In the genomic region with DNA sequence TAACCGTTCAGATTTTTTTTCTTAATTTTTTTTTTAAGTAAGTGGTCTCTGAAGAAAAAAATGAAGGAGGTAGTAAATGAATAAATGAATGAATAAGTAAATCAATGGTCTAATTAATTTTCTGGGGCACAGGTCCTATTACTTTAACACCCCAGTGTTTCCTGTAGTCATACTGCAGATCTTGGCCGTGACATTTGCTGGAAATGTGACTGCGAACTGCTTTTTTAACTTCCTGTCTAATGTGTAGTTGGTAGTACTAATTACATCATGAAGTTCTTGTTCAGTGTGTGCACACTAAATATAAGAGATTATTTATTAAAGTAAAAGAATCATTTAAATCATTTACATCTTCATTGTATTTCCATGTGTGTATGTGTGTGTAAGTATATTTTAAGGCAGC, we compare ENCODE assay signal across 1 cellular context.
TF ChIP-seq lines count a peak whose summit lies in the region.

No MANE protein-coding gene starts in this region.

TF ChIP-seq in GM23338, 12 proteins besides CTCF, POLR2A, EP300 and RAD21:
- TF ChIP-seq POLR2AphosphoS5 (IDR thresholded peaks at IDR 0.05; ENCODE audit: low read depth) (no peak), EZH2 (IDR thresholded peaks at IDR 0.05; ENCODE audit: low read depth, unreplicated experiment) (no peak), CREB1 (CRISPR knock-in tag; IDR thresholded peaks at IDR 0.05; ENCODE audit: low read depth) (no peak), EZH2phosphoT487 (IDR thresholded peaks at IDR 0.05; ENCODE audit: unreplicated experiment) (no peak), ZNF331 (CRISPR knock-in tag; IDR thresholded peaks at IDR 0.05; ENCODE audit: low read depth) (no peak), NANOG (IDR thresholded peaks at IDR 0.05; ENCODE audit: borderline replicate concordance) (no peak), JUNB (IDR thresholded peaks at IDR 0.05; ENCODE audit: unreplicated experiment) (no peak), ZNF114 (CRISPR knock-in tag; IDR thresholded peaks at IDR 0.05) (no peak), STAT1 (IDR thresholded peaks at IDR 0.05; ENCODE audit: unreplicated experiment) (no peak)
- TF ChIP-seq, protein P1, sequence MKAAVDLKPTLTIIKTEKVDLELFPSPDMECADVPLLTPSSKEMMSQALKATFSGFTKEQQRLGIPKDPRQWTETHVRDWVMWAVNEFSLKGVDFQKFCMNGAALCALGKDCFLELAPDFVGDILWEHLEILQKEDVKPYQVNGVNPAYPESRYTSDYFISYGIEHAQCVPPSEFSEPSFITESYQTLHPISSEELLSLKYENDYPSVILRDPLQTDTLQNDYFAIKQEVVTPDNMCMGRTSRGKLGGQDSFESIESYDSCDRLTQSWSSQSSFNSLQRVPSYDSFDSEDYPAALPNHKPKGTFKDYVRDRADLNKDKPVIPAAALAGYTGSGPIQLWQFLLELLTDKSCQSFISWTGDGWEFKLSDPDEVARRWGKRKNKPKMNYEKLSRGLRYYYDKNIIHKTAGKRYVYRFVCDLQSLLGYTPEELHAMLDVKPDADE (IDR thresholded peaks at IDR 0.05) = no peak
- TF ChIP-seq, protein P2, sequence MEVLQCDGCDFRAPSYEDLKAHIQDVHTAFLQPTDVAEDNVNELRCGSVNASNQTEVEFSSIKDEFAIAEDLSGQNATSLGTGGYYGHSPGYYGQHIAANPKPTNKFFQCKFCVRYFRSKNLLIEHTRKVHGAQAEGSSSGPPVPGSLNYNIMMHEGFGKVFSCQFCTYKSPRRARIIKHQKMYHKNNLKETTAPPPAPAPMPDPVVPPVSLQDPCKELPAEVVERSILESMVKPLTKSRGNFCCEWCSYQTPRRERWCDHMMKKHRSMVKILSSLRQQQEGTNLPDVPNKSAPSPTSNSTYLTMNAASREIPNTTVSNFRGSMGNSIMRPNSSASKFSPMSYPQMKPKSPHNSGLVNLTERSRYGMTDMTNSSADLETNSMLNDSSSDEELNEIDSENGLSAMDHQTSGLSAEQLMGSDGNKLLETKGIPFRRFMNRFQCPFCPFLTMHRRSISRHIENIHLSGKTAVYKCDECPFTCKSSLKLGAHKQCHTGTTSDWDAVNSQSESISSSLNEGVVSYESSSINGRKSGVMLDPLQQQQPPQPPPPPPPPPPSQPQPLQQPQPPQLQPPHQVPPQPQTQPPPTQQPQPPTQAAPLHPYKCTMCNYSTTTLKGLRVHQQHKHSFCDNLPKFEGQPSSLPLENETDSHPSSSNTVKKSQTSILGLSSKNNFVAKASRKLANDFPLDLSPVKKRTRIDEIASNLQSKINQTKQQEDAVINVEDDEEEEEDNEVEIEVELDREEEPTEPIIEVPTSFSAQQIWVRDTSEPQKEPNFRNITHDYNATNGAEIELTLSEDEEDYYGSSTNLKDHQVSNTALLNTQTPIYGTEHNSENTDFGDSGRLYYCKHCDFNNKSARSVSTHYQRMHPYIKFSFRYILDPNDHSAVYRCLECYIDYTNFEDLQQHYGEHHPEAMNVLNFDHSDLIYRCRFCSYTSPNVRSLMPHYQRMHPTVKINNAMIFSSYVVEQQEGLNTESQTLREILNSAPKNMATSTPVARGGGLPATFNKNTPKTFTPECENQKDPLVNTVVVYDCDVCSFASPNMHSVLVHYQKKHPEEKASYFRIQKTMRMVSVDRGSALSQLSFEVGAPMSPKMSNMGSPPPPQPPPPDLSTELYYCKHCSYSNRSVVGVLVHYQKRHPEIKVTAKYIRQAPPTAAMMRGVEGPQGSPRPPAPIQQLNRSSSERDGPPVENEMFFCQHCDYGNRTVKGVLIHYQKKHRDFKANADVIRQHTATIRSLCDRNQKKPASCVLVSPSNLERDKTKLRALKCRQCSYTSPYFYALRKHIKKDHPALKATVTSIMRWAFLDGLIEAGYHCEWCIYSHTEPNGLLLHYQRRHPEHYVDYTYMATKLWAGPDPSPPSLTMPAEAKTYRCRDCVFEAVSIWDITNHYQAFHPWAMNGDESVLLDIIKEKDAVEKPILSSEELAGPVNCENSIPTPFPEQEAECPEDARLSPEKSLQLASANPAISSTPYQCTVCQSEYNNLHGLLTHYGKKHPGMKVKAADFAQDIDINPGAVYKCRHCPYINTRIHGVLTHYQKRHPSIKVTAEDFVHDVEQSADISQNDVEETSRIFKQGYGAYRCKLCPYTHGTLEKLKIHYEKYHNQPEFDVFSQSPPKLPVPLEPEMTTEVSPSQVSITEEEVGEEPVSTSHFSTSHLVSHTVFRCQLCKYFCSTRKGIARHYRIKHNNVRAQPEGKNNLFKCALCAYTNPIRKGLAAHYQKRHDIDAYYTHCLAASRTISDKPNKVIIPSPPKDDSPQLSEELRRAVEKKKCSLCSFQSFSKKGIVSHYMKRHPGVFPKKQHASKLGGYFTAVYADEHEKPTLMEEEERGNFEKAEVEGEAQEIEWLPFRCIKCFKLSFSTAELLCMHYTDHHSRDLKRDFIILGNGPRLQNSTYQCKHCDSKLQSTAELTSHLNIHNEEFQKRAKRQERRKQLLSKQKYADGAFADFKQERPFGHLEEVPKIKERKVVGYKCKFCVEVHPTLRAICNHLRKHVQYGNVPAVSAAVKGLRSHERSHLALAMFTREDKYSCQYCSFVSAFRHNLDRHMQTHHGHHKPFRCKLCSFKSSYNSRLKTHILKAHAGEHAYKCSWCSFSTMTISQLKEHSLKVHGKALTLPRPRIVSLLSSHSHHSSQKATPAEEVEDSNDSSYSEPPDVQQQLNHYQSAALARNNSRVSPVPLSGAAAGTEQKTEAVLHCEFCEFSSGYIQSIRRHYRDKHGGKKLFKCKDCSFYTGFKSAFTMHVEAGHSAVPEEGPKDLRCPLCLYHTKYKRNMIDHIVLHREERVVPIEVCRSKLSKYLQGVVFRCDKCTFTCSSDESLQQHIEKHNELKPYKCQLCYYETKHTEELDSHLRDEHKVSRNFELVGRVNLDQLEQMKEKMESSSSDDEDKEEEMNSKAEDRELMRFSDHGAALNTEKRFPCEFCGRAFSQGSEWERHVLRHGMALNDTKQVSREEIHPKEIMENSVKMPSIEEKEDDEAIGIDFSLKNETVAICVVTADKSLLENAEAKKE (CRISPR knock-in tag; IDR thresholded peaks at IDR 0.05) = no peak
- TF ChIP-seq, protein P3, sequence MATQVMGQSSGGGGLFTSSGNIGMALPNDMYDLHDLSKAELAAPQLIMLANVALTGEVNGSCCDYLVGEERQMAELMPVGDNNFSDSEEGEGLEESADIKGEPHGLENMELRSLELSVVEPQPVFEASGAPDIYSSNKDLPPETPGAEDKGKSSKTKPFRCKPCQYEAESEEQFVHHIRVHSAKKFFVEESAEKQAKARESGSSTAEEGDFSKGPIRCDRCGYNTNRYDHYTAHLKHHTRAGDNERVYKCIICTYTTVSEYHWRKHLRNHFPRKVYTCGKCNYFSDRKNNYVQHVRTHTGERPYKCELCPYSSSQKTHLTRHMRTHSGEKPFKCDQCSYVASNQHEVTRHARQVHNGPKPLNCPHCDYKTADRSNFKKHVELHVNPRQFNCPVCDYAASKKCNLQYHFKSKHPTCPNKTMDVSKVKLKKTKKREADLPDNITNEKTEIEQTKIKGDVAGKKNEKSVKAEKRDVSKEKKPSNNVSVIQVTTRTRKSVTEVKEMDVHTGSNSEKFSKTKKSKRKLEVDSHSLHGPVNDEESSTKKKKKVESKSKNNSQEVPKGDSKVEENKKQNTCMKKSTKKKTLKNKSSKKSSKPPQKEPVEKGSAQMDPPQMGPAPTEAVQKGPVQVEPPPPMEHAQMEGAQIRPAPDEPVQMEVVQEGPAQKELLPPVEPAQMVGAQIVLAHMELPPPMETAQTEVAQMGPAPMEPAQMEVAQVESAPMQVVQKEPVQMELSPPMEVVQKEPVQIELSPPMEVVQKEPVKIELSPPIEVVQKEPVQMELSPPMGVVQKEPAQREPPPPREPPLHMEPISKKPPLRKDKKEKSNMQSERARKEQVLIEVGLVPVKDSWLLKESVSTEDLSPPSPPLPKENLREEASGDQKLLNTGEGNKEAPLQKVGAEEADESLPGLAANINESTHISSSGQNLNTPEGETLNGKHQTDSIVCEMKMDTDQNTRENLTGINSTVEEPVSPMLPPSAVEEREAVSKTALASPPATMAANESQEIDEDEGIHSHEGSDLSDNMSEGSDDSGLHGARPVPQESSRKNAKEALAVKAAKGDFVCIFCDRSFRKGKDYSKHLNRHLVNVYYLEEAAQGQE (IDR thresholded peaks at IDR 0.05; ENCODE audit: unreplicated experiment) = no peak
